Comparison of ENCODE assay signal across 28 cellular contexts in the genomic region with DNA sequence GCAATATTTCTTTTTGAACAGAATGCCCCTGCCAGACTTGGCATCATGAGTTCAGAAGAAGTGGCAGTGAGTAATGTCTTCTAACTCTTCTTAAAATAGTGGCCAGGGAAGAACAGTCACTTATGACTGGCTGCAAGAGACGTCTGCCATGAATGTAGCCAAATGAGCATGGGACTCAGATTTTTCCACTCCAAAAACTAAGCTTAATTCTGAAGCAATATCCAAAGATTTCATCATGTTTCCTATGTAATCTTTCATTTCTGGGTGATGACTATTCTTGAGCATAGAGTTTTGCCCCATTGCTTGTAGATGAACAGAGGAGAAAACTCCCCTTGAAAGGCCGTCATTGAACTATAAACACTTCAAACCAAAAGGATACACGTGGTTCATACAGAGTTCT. TPM values are rescaled to one million over a fixed set of nuclear protein-coding genes. Genes with fewer than 3 reads are reported as not detected.
DNase-seq lines count a peak whose midpoint lies in the region; ATAC-seq and TF ChIP-seq lines count a peak whose summit lies in the region.
"Had no signal": no experiment of that assay in that cellular context is flagged by ENCODE, and none has a peak within 500 bp of the region (broad histone marks: within the 10 kb centered on the region; RNA-seq: fewer than 3 reads in every experiment).

No MANE protein-coding gene starts in this region.

- H3K4me3 ChIP-seq in AG04449 (ENCODE audit: low read depth, low read length) (no peak overlapping the region), lung (no peak overlapping the region)
- H3K4me3 ChIP-seq: BLaER1 treated with 17β-estradiol and CSF1 and Interleukin-3, amounts not matched to agents 10 nM and 100 nM; colonic mucosa; hepatocyte; neural progenitor cell; transverse colon had no signal

- H3K4me3 Mint-ChIP-seq in HFFc6 (no peak overlapping the region), T-helper 17 cell (no peak overlapping the region)
- H3K4me3 Mint-ChIP-seq: activated CD4-positive, alpha-beta T cell treated with anti-CD3 and anti-CD28 coated beads, Interleukin-2, amount 10 ng/mL, durations not matched to agents 7 days and 5 days; activated naive CD8-positive, alpha-beta T cell; activated T-helper 1 cell treated with anti-CD3 and anti-CD28 coated beads, Interleukin-12 subunit alpha, Interleukin-12 subunit beta, Interleukin-2, Interleukin-4 antibody, amounts not matched to agents 30 ng/mL and 10 ng/mL and 1 ng/mL, durations not matched to agents 14 hours and 24 hours and 36 hours; IgD-negative memory B cell; neural progenitor cell; T-helper 1 cell treated with Interleukin-12 subunit alpha and Interleukin-12 subunit beta and Interleukin-4 antibody, amounts not matched to agents 30 μg/mL and 1 μg/mL, for 36 hours had no signal

- no peaks in the 10 kb centered on the region for H3K4me1 ChIP-seq in lung (ENCODE audit: control insufficient read depth in 2 of 2, insufficient read depth in 2 of 2, low read length in 2 of 2)
- H3K4me1 ChIP-seq: colonic mucosa, foreskin keratinocyte, neural progenitor cell, transverse colon had no signal

- H3K9me3 ChIP-seq in lung (ENCODE audit: control insufficient read depth in 2 of 2, insufficient read depth in 1 of 2, low read length in 1 of 2) (no peaks in the 10 kb centered on the region), T-helper 17 cell (ENCODE audit: control insufficient read depth, low read length, poor library complexity, severe bottlenecking) (no peaks in the 10 kb centered on the region)
- H3K9me3 ChIP-seq: BLaER1 treated with 17β-estradiol and CSF1 and Interleukin-3, amounts not matched to agents 10 nM and 100 nM; colonic mucosa; transverse colon had no signal

- no peaks in the 10 kb centered on the region for H3K36me3 ChIP-seq in lung (ENCODE audit: control insufficient read depth in 2 of 2, insufficient read depth in 2 of 2, low read length in 2 of 2)
- H3K36me3 ChIP-seq: BLaER1 treated with 17β-estradiol and CSF1 and Interleukin-3, amounts not matched to agents 10 nM and 100 nM; colonic mucosa; neural progenitor cell; transverse colon had no signal

- H3K4me1 Mint-ChIP-seq in HFFc6 (ENCODE audit: low read depth) (peaks cover 13% of the 10 kb centered on the region), T-helper 17 cell (peaks cover 3% of the 10 kb centered on the region)
- H3K4me1 Mint-ChIP-seq: activated CD4-positive, alpha-beta T cell treated with anti-CD3 and anti-CD28 coated beads, Interleukin-2, amount 10 ng/mL, durations not matched to agents 7 days and 5 days had no signal

- no peaks in the 10 kb centered on the region for H3K36me3 Mint-ChIP-seq in HFFc6 (ENCODE audit: low read depth)
- H3K36me3 Mint-ChIP-seq in T-helper 17 cell (ENCODE audit: low read depth), result no peaks in the 10 kb centered on the region
- H3K36me3 Mint-ChIP-seq: activated naive CD8-positive, alpha-beta T cell; IgD-negative memory B cell; neural progenitor cell had no signal

- ATAC-seq in lung (ENCODE audit: insufficient read depth, low FRiP score) (peak; percentile 15), T-helper 17 cell (no peak)
- ATAC-seq: foreskin keratinocyte had no signal

- no peaks in the 10 kb centered on the region for H3K9me3 Mint-ChIP-seq in HFFc6
- H3K9me3 Mint-ChIP-seq: activated CD4-positive, alpha-beta T cell treated with anti-CD3 and anti-CD28 coated beads, Interleukin-2, amount 10 ng/mL, durations not matched to agents 7 days and 5 days; activated T-helper 1 cell treated with anti-CD3 and anti-CD28 coated beads, Interleukin-12 subunit alpha, Interleukin-12 subunit beta, Interleukin-2, Interleukin-4 antibody, amounts not matched to agents 30 ng/mL and 10 ng/mL and 1 ng/mL, durations not matched to agents 14 hours and 24 hours and 36 hours; IgD-negative memory B cell; neural progenitor cell; T-helper 1 cell treated with Interleukin-12 subunit alpha and Interleukin-12 subunit beta and Interleukin-4 antibody, amounts not matched to agents 30 μg/mL and 1 μg/mL, for 36 hours had no signal

- no peak for TF ChIP-seq CTCF in AG04449 (IDR thresholded peaks at IDR 0.05; ENCODE audit: insufficient read depth, low read length, missing control alignments)
- no peak for TF ChIP-seq CTCF in HFFc6 (IDR thresholded peaks at IDR 0.05)
- TF ChIP-seq CTCF in lung (IDR thresholded peaks at IDR 0.05; ENCODE audit: control extremely low read depth, extremely low read depth), result no peak

- 23 to 40% methylated on average over 3 of the region's 3 CpGs for WGBS in lung, 2 donors

- H3K27me3 Mint-ChIP-seq in HFFc6 (ENCODE audit: insufficient read depth) (peaks cover 6% of the 10 kb centered on the region), T-helper 17 cell (peaks cover 11% of the 10 kb centered on the region)
- H3K27me3 Mint-ChIP-seq: IgD-negative memory B cell had no signal

- POLR2A ChIA-PET in AG04449 (lab: Yijun Ruan, JAX), result no interaction called here

- H3K27ac ChIP-seq in lung (ENCODE audit: low read depth in 1 of 2, low read length in 1 of 2), result no peak overlapping the region
- H3K27ac ChIP-seq: BLaER1 treated with 17β-estradiol and CSF1 and Interleukin-3, amounts not matched to agents 10 nM and 100 nM; colonic mucosa; foreskin keratinocyte; hepatocyte; neural progenitor cell; transverse colon had no signal

- CTCF ChIA-PET in AG04449 (lab: Yijun Ruan, JAX), result interaction anchor here (1.2 to 1.7 kb wide), 2 partner anchors 94 to 1107 kb away, joined by 3 to 7 read pairs; no protein-coding TSS in a partner anchor

- H3K27ac Mint-ChIP-seq in HFFc6 (no peak overlapping the region), T-helper 17 cell (no peak overlapping the region)
- H3K27ac Mint-ChIP-seq: activated CD4-positive, alpha-beta T cell treated with anti-CD3 and anti-CD28 coated beads, Interleukin-2, amount 10 ng/mL, durations not matched to agents 7 days and 5 days; activated naive CD8-positive, alpha-beta T cell; activated T-helper 1 cell treated with anti-CD3 and anti-CD28 coated beads, Interleukin-12 subunit alpha, Interleukin-12 subunit beta, Interleukin-2, Interleukin-4 antibody, amounts not matched to agents 30 ng/mL and 10 ng/mL and 1 ng/mL, durations not matched to agents 14 hours and 24 hours and 36 hours; IgD-negative memory B cell; neural progenitor cell; T-helper 1 cell treated with Interleukin-12 subunit alpha and Interleukin-12 subunit beta and Interleukin-4 antibody, amounts not matched to agents 30 μg/mL and 1 μg/mL, for 36 hours had no signal

- in situ Hi-C loops in ACHN (cut with HindIII; ENCODE audit: low pct_ligation_motif_present, low pct_unique_long_range_greater_than_20kb, low sequenced_read_pairs), result no loop called here

- DNase-seq in AG04449 (ENCODE audit: low read depth, low spot score), result peak; percentile 1
- peak; percentile 28 for DNase-seq in HFFc6
- peak; percentile 17 for DNase-seq in dedifferentiated amniotic fluid mesenchymal stem cell (ENCODE audit: extremely low spot score)
- DNase-seq in lung (ENCODE audit: low spot score), result no peak
- DNase-seq in Kasumi-1 (lab: John Stamatoyannopoulos, UW), result no peak
- no peak for DNase-seq in putamen (ENCODE audit: low spot score)
- no peak for DNase-seq in T-helper 17 cell
- no peak for DNase-seq in ACHN
- DNase-seq: activated CD4-positive, alpha-beta T cell treated with anti-CD3 and anti-CD28 coated beads, Interleukin-2, amount 10 ng/mL, durations not matched to agents 7 days and 5 days; colonic mucosa; foreskin keratinocyte; MM.1S; NCI-H146; NCI-H524 treated with DMSO at 0.1 percent for 48 hours; stimulated activated CD4-positive, alpha-beta T cell treated with anti-CD3 and anti-CD28 coated beads, Interleukin-4, amount 100 ng/mL, for 24 hours; stimulated activated naive CD4-positive, alpha-beta T cell treated with Interleukin-2 at 50 U/mL for 16 hours; transverse colon had no signal

- no peaks in the 10 kb centered on the region for H3K27me3 ChIP-seq in lung (ENCODE audit: control insufficient read depth, insufficient read depth)
- H3K27me3 ChIP-seq: BLaER1 treated with 17β-estradiol and CSF1 and Interleukin-3, amounts not matched to agents 10 nM and 100 nM; colonic mucosa; foreskin keratinocyte; hepatocyte; neural progenitor cell; transverse colon had no signal

RNA-seq across cellular contexts. Expression of a gene that starts 11.8 kb away (rescaled TPM):
- not detected for total RNA-seq in HFFc6 (2021; fragmentation: NEBNext Ultra II Directional; extraction: Animal tissue kit (Norgen Biotek cat#: 25700))
- total RNA-seq in lung (not detected), T-helper 17 cell (not detected)
- not detected for polyA plus RNA-seq in lung
- total RNA-seq: activated CD4-positive, alpha-beta T cell treated with anti-CD3 and anti-CD28 coated beads, Interleukin-2, amount 10 ng/mL, durations not matched to agents 7 days and 5 days; activated T-helper 1 cell treated with anti-CD3 and anti-CD28 coated beads, Interleukin-12 subunit alpha, Interleukin-12 subunit beta, Interleukin-2, Interleukin-4 antibody, amounts not matched to agents 30 ng/mL and 10 ng/mL and 1 ng/mL, durations not matched to agents 14 hours and 24 hours and 36 hours; colonic mucosa; foreskin keratinocyte; hepatocyte; renal cortical epithelial cell; SK-MEL-5; transverse colon had no signal
- polyA plus RNA-seq: foreskin keratinocyte, hepatocyte, IgD-negative memory B cell had no signal

RNA-seq across cellular contexts. Expression of a gene that starts 24.7 kb away (rescaled TPM):
- under 1 TPM in 5 of 6 experiments, not detected in 1; 0.02 to 0.14 (median 0.10) TPM for total RNA-seq in HFFc6 (2021; fragmentation: NEBNext Ultra II Directional; extraction: Animal tissue kit (Norgen Biotek cat#: 25700))
- total RNA-seq in lung, result under 1 TPM; 0.11 to 0.28 TPM
- polyA plus RNA-seq in lung, result under 1 TPM; 0.06 TPM
- total RNA-seq in T-helper 17 cell, result not detected
- total RNA-seq: A172; activated T-helper 1 cell treated with anti-CD3 and anti-CD28 coated beads, Interleukin-12 subunit alpha, Interleukin-12 subunit beta, Interleukin-2, Interleukin-4 antibody, amounts not matched to agents 30 ng/mL and 10 ng/mL and 1 ng/mL, durations not matched to agents 14 hours and 24 hours and 36 hours; colonic mucosa; foreskin keratinocyte; H4; SK-MEL-5; transverse colon had no signal
- polyA plus RNA-seq: foreskin keratinocyte had no signal

Comparison
In these comparisons a context has a peak if more than half of its experiments do, and no peak if none do; other contexts are left out.
1. DNase-seq: peak in AG04449 (single experiment), HFFc6 (single experiment) and dedifferentiated amniotic fluid mesenchymal stem cell (single experiment); none in lung (single experiment), Kasumi-1 (0 of 2), putamen (single experiment), T-helper 17 cell (0 of 3) and ACHN (single experiment).